9 cellular contexts compared by ENCODE assay signal in genomic region chr6:90502866-90503407, GRCh38.
DNase-seq lines count a peak whose midpoint lies in the region; ATAC-seq and TF ChIP-seq lines count a peak whose summit lies in the region.
"Had no signal": no experiment of that assay in that cellular context is flagged by ENCODE, and none has a peak within 500 bp of the region (broad histone marks: within the 10 kb centered on the region; RNA-seq: fewer than 3 reads in every experiment).

No MANE protein-coding gene starts in this region.

- no peaks in the 10 kb centered on the region for H3K36me3 ChIP-seq in lower lobe of right lung

- intact Hi-C loops in lower lobe of right lung (cut with DNase I), result no loop called here

- H3K27me3 Mint-ChIP-seq in activated naive CD8-positive, alpha-beta T cell treated with anti-CD3 and anti-CD28 coated beads, Interleukin-2, amount 10 ng/mL, durations not matched to agents 7 days and 5 days, result peaks cover 7% of the 10 kb centered on the region
- H3K27me3 Mint-ChIP-seq in HFFc6 (ENCODE audit: insufficient read depth), result peaks cover 2% of the 10 kb centered on the region

- POLR2A ChIA-PET in activated naive CD8-positive, alpha-beta T cell treated with anti-CD3 and anti-CD28 coated beads, Interleukin-2, amount 10 ng/mL, durations not matched to agents 7 days and 5 days (lab: Charles Lee), result no interaction called here

- no peak overlapping the region for H3K27ac ChIP-seq in lower lobe of right lung
- H3K27ac ChIP-seq: HL-60 had no signal

- DNase-seq in A172 (ENCODE audit: low spot score), result peak; percentile 47
- DNase-seq in activated naive CD8-positive, alpha-beta T cell treated with anti-CD3 and anti-CD28 coated beads, Interleukin-2, amount 10 ng/mL, durations not matched to agents 7 days and 5 days, result no peak
- no peak for DNase-seq in SIG-M5 (lab: John Stamatoyannopoulos, UW)
- DNase-seq in GM10266 (ENCODE audit: extremely low spot score), result no peak
- DNase-seq in HFFc6, result no peak
- DNase-seq in lower lobe of right lung, result no peak

- peak overlapping the region; percentile 41 for H3K4me3 Mint-ChIP-seq in activated naive CD8-positive, alpha-beta T cell treated with anti-CD3 and anti-CD28 coated beads, Interleukin-2, amount 10 ng/mL, durations not matched to agents 7 days and 5 days
- no peak overlapping the region for H3K4me3 Mint-ChIP-seq in HFFc6

- peaks cover 2% of the 10 kb centered on the region for H3K36me3 Mint-ChIP-seq in activated naive CD8-positive, alpha-beta T cell treated with anti-CD3 and anti-CD28 coated beads, Interleukin-2, amount 10 ng/mL, durations not matched to agents 7 days and 5 days
- no peaks in the 10 kb centered on the region for H3K36me3 Mint-ChIP-seq in HFFc6 (ENCODE audit: low read depth)

- peak overlapping the region; percentile 70 for H3K27ac Mint-ChIP-seq in activated naive CD8-positive, alpha-beta T cell treated with anti-CD3 and anti-CD28 coated beads, Interleukin-2, amount 10 ng/mL, durations not matched to agents 7 days and 5 days
- no peak overlapping the region for H3K27ac Mint-ChIP-seq in HFFc6

- peak; percentile 75 for ATAC-seq in GM19043 (IDR thresholded peaks at IDR 0.05; ENCODE audit: low read depth, unreplicated experiment)
- ATAC-seq in HG03565 (IDR thresholded peaks at IDR 0.05; ENCODE audit: unreplicated experiment), result peak; percentile 73
- peak; percentile 74 for ATAC-seq in activated naive CD8-positive, alpha-beta T cell treated with anti-CD3 and anti-CD28 coated beads, Interleukin-2, amount 10 ng/mL, durations not matched to agents 7 days and 5 days (ENCODE audit: low read depth)
- no peak for ATAC-seq in lower lobe of right lung

- TF ChIP-seq CTCF in GM10266 (IDR thresholded peaks at IDR 0.05; ENCODE audit: control insufficient read depth, insufficient read depth, low read depth, missing control alignments), result no peak
- TF ChIP-seq CTCF in HFFc6 (IDR thresholded peaks at IDR 0.05), result no peak
- TF ChIP-seq CTCF in lower lobe of right lung (IDR thresholded peaks at IDR 0.05), result no peak

- H3K9me3 ChIP-seq in lower lobe of right lung, result no peaks in the 10 kb centered on the region

- H3K4me1 ChIP-seq in lower lobe of right lung, result no peaks in the 10 kb centered on the region

- no peak overlapping the region for H3K4me3 ChIP-seq in lower lobe of right lung

- no peaks in the 10 kb centered on the region for H3K27me3 ChIP-seq in lower lobe of right lung (ENCODE audit: low read depth)

- peaks cover 10% of the 10 kb centered on the region for H3K4me1 Mint-ChIP-seq in activated naive CD8-positive, alpha-beta T cell treated with anti-CD3 and anti-CD28 coated beads, Interleukin-2, amount 10 ng/mL, durations not matched to agents 7 days and 5 days
- no peaks in the 10 kb centered on the region for H3K4me1 Mint-ChIP-seq in HFFc6 (ENCODE audit: low read depth)

- peaks cover 2% of the 10 kb centered on the region for H3K9me3 Mint-ChIP-seq in activated naive CD8-positive, alpha-beta T cell treated with anti-CD3 and anti-CD28 coated beads, Interleukin-2, amount 10 ng/mL, durations not matched to agents 7 days and 5 days
- H3K9me3 Mint-ChIP-seq in HFFc6, result no peaks in the 10 kb centered on the region

Comparison
In these comparisons a context has a peak if more than half of its experiments do, and no peak if none do; other contexts are left out.
1. ATAC-seq: peak in GM19043 (single experiment), HG03565 (single experiment) and activated naive CD8-positive, alpha-beta T cell treated with anti-CD3 and anti-CD28 coated beads, Interleukin-2, amount 10 ng/mL, durations not matched to agents 7 days and 5 days (single experiment); none in lower lobe of right lung (0 of 2).